ENCODE assay signal across 8 cellular contexts in the genomic region with DNA sequence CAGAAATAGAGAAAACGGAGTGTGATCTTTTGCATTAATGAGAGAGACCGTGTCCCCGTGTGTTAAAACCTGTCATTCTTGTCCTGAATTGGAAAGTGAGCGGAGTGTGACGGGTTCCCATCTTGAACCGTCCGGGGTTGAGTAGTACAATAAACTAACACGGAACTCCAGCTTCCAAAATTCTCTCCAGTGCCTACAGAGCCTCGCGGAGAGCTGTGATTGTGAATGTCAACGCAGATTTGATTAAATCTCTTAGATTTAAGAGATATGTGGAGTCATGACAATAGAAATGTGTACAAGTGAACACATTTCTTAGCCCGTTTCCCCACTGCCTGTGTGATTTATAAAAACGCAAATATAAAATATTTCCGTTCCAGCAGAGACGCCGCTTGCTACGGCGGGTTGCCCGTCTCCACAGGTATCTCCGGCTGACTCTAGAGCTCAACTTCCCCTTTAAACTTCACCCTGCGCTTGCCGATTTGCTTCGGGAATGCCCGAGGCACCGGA. TPM values are rescaled to one million over a fixed set of nuclear protein-coding genes. Genes with fewer than 3 reads are reported as not detected.
DNase-seq lines count a peak whose midpoint lies in the region; ATAC-seq and TF ChIP-seq lines count a peak whose summit lies in the region.

No MANE protein-coding gene starts in this region.

- no peaks in the 10 kb centered on the region for H3K9me3 ChIP-seq in vagina

- H3K4me3 Mint-ChIP-seq in activated T-cell treated with anti-CD3 and anti-CD28 coated beads, Interleukin-2, amount 50 U/mL, for 24 hours = peak overlapping the region; percentile 100
- peak overlapping the region; percentile 99 for H3K4me3 Mint-ChIP-seq in nephron progenitor cell

- peak overlapping the region; percentile 87 for H3K27ac ChIP-seq in vagina

- peaks cover 53% of the 10 kb centered on the region for H3K36me3 Mint-ChIP-seq in activated T-cell treated with anti-CD3 and anti-CD28 coated beads, Interleukin-2, amount 50 U/mL, for 24 hours (ENCODE audit: low read depth)
- H3K36me3 Mint-ChIP-seq in nephron progenitor cell (ENCODE audit: low read depth) = peaks cover 31% of the 10 kb centered on the region

- no peak for TF ChIP-seq POLR2A in GM18505 (IDR thresholded peaks at IDR 0.05; ENCODE audit: borderline replicate concordance, extremely low read depth, insufficient read depth, insufficient read length)
- no peak for TF ChIP-seq POLR2A in vagina (IDR thresholded peaks at IDR 0.05)

- H3K4me3 ChIP-seq in fibroblast of pulmonary artery (replicated peaks; ENCODE audit: low read depth, low read length) (peak overlapping the region; percentile 100), vagina (peak overlapping the region; percentile 73 to 82)

- ATAC-seq in GM18505 (IDR thresholded peaks at IDR 0.05; ENCODE audit: unreplicated experiment) (peak; percentile 26), HG02943 (IDR thresholded peaks at IDR 0.05; ENCODE audit: low read depth, unreplicated experiment) (peak; percentile 39)

- H3K9me3 Mint-ChIP-seq in activated T-cell treated with anti-CD3 and anti-CD28 coated beads, Interleukin-2, amount 50 U/mL, for 24 hours = no peaks in the 10 kb centered on the region
- H3K9me3 Mint-ChIP-seq in nephron progenitor cell = no peaks in the 10 kb centered on the region

- peak; percentile 37 for DNase-seq in AG08395 (ENCODE audit: low spot score)
- DNase-seq in NCI-H2227 (lab: John Stamatoyannopoulos, UW; ENCODE audit: unreplicated experiment) = peak; percentile 30
- no peak for DNase-seq in activated T-cell treated with anti-CD3 and anti-CD28 coated beads, Interleukin-2, amount 50 U/mL, for 24 hours
- peak; percentile 38 for DNase-seq in fibroblast of pulmonary artery (ENCODE audit: low read depth)
- peak; percentile 33 for DNase-seq in nephron progenitor cell
- no peak for DNase-seq in vagina (ENCODE audit: extremely low spot score in 2 of 2)

- no peaks in the 10 kb centered on the region for H3K27me3 Mint-ChIP-seq in activated T-cell treated with anti-CD3 and anti-CD28 coated beads, Interleukin-2, amount 50 U/mL, for 24 hours
- H3K27me3 Mint-ChIP-seq in nephron progenitor cell (ENCODE audit: low read depth, poor library complexity) = peaks cover 7% of the 10 kb centered on the region

- intact Hi-C loops in vagina (cut with DNase I) = no loop called here

- H3K36me3 ChIP-seq in vagina = peaks cover 0 to 22% of the 10 kb centered on the region in 2 donors

- H3K4me1 Mint-ChIP-seq in activated T-cell treated with anti-CD3 and anti-CD28 coated beads, Interleukin-2, amount 50 U/mL, for 24 hours (ENCODE audit: low read depth) = peaks cover 44% of the 10 kb centered on the region
- peaks cover 19% of the 10 kb centered on the region for H3K4me1 Mint-ChIP-seq in nephron progenitor cell

- H3K4me1 ChIP-seq in vagina = peaks cover 47% of the 10 kb centered on the region

- H3K27me3 ChIP-seq in vagina = no peaks in the 10 kb centered on the region

- H3K27ac Mint-ChIP-seq in activated T-cell treated with anti-CD3 and anti-CD28 coated beads, Interleukin-2, amount 50 U/mL, for 24 hours = peak overlapping the region; percentile 100
- H3K27ac Mint-ChIP-seq in nephron progenitor cell = peak overlapping the region; percentile 99

- TF ChIP-seq CTCF in fibroblast of pulmonary artery (IDR thresholded peaks at IDR 0.05; ENCODE audit: low read length, missing control alignments) = no peak
- TF ChIP-seq CTCF in nephron progenitor cell (IDR thresholded peaks at IDR 0.05) = no peak
- TF ChIP-seq CTCF in vagina (IDR thresholded peaks at IDR 0.05) = no peak

RNA-seq across cellular contexts. Expression of a gene that starts 0.5 kb away (rescaled TPM):
- 62.6 TPM for total RNA-seq in vagina

Comparison
In these comparisons a context has a peak if more than half of its experiments do, and no peak if none do; other contexts are left out.
1. DNase-seq: peak in AG08395 (single experiment), NCI-H2227 (single experiment), fibroblast of pulmonary artery (single experiment) and nephron progenitor cell (single experiment); none in activated T-cell treated with anti-CD3 and anti-CD28 coated beads, Interleukin-2, amount 50 U/mL, for 24 hours (single experiment) and vagina (0 of 2).